Comparison of ENCODE assay signal across 18 cellular contexts in the genomic region with DNA sequence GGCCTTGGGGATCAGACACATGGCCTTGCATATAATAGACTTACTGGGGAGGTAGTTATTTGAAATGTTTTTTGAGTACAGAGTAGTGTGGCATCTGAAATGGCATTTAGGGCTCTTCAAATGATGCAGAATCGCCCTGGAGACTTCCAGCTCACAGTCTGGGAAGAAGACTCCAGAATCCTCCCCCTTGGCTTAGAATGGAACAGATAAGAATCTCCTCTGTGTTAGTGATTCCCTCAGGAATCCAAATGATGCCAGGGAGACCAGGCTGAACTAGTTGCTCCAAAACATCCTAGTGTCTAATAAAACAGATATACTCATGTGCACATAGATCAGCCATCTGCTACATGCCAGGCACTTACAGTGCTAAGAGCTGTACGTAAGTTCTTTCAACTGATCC. TPM values are rescaled to one million over a fixed set of nuclear protein-coding genes. Genes with fewer than 3 reads are reported as not detected.
A peak's percentile ranks its signal among the peaks of the same experiment; 100 is the strongest.
DNase-seq lines count a peak whose midpoint lies in the region; ATAC-seq and TF ChIP-seq lines count a peak whose summit lies in the region.
"Had no signal": no experiment of that assay in that cellular context is flagged by ENCODE, and none has a peak within 500 bp of the region (broad histone marks: within the 10 kb centered on the region; RNA-seq: fewer than 3 reads in every experiment).

No MANE protein-coding gene starts in this region.

- no peak for TF ChIP-seq CTCF in AG10803 (conservative IDR thresholded peaks at IDR 0.05; ENCODE audit: low read length)
- TF ChIP-seq CTCF in GM10248 (IDR thresholded peaks at IDR 0.05; ENCODE audit: control extremely low read depth, extremely low read depth, low read depth, missing control alignments): no peak
- no peak for TF ChIP-seq CTCF in CD4-positive, alpha-beta T cell (IDR thresholded peaks at IDR 0.05)

- no peaks in the 10 kb centered on the region for H3K27me3 ChIP-seq in CD4-positive, alpha-beta T cell (ENCODE audit: control insufficient read depth, insufficient read depth, low read length)

- H3K9me3 ChIP-seq in CD4-positive, alpha-beta T cell (ENCODE audit: control insufficient read depth, low read length): no peaks in the 10 kb centered on the region

- H3K27me3 Mint-ChIP-seq in CD4-positive, alpha-beta T cell: no peaks in the 10 kb centered on the region
- H3K27me3 Mint-ChIP-seq: CD4-positive, alpha-beta memory T cell had no signal

- DNase-seq in AG10803 (ENCODE audit: low read depth) (peak; percentile 18), GM04503 (ENCODE audit: low read depth) (peak; percentile 21), NCI-H2171 (lab: John Stamatoyannopoulos, UW) (peak; percentile 28), GM10248 (ENCODE audit: extremely low spot score) (no peak), activated gamma-delta T cell treated with Interleukin-2 at 50 U/mL for 16 hours (no peak), NCI-H2227 (lab: John Stamatoyannopoulos, UW; ENCODE audit: unreplicated experiment) (no peak)
- no peak for DNase-seq in CD4-positive, alpha-beta T cell
- DNase-seq: AML-193; C1 segment of cervical spinal cord; CD4-positive, alpha-beta memory T cell; DMS79; GF-D8; H7 had no signal

- H3K4me3 Mint-ChIP-seq in CD4-positive, alpha-beta T cell: no peak overlapping the region
- H3K4me3 Mint-ChIP-seq: CD4-positive, alpha-beta memory T cell; GM23338 had no signal

- POLR2A ChIA-PET in GM10248 (lab: Yijun Ruan, JAX): no interaction called here
- POLR2A ChIA-PET in CD4-positive, alpha-beta T cell (lab: Charles Lee): no interaction called here

- H3K4me1 Mint-ChIP-seq in CD4-positive, alpha-beta T cell (ENCODE audit: low read depth): no peaks in the 10 kb centered on the region
- H3K4me1 Mint-ChIP-seq: CD4-positive, alpha-beta memory T cell; GM23338 had no signal

- CTCF ChIA-PET in GM10248 (lab: Yijun Ruan, JAX): interaction anchor here (1.0 kb wide), 1 partner anchor 21 kb away, joined by 3 read pairs; no protein-coding TSS in a partner anchor
- CTCF ChIA-PET in CD4-positive, alpha-beta T cell (lab: Charles Lee): no interaction called here

- H3K9me3 Mint-ChIP-seq in CD4-positive, alpha-beta T cell: no peaks in the 10 kb centered on the region
- H3K9me3 Mint-ChIP-seq: GM23338 had no signal

- intact Hi-C loops in CD4-positive, alpha-beta T cell (cut with DNase I, micrococcal nuclease): no loop called here

- H3K36me3 Mint-ChIP-seq in CD4-positive, alpha-beta T cell (ENCODE audit: low read depth): peaks cover 10% of the 10 kb centered on the region

- H3K27ac ChIP-seq in CD4-positive, alpha-beta T cell (ENCODE audit: low read depth, low read length): no peak overlapping the region
- H3K27ac ChIP-seq: KMS-11 had no signal

- ATAC-seq in SK-N-SH treated with all-trans-retinoic acid at 6 μM for 48 hours: peak; percentile 78
- no peak for ATAC-seq in CD4-positive, alpha-beta T cell (ENCODE audit: poor library complexity)
- ATAC-seq: GM12878, GM23338, HepG2 had no signal

- H3K4me3 ChIP-seq in AG10803 (ENCODE audit: low read length): no peak overlapping the region
- H3K4me3 ChIP-seq: GM12878, GM23338 had no signal

- no peak overlapping the region for H3K27ac Mint-ChIP-seq in CD4-positive, alpha-beta T cell
- H3K27ac Mint-ChIP-seq: CD4-positive, alpha-beta memory T cell; GM23338 had no signal

TF ChIP-seq in SK-N-SH treated with all-trans-retinoic acid at 6 μM for 48 hours, 23 proteins besides CTCF, POLR2A, EP300 and RAD21:
- TF ChIP-seq, protein P1, sequence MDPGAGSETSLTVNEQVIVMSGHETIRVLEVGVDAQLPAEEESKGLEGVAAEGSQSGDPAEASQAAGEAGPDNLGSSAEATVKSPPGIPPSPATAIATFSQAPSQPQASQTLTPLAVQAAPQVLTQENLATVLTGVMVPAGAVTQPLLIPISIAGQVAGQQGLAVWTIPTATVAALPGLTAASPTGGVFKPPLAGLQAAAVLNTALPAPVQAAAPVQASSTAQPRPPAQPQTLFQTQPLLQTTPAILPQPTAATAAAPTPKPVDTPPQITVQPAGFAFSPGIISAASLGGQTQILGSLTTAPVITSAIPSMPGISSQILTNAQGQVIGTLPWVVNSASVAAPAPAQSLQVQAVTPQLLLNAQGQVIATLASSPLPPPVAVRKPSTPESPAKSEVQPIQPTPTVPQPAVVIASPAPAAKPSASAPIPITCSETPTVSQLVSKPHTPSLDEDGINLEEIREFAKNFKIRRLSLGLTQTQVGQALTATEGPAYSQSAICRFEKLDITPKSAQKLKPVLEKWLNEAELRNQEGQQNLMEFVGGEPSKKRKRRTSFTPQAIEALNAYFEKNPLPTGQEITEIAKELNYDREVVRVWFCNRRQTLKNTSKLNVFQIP (CRISPR knock-in tag; IDR thresholded peaks at IDR 0.05; ENCODE audit: borderline replicate concordance, low read depth): no peak
- TF ChIP-seq ZNF8 (CRISPR knock-in tag; IDR thresholded peaks at IDR 0.05) (no peak), ZNF70 (CRISPR knock-in tag; IDR thresholded peaks at IDR 0.05) (no peak), BACH2 (CRISPR knock-in tag; IDR thresholded peaks at IDR 0.05; ENCODE audit: borderline replicate concordance) (no peak), TOX (CRISPR knock-in tag; IDR thresholded peaks at IDR 0.05; ENCODE audit: borderline replicate concordance) (no peak), RARB (CRISPR knock-in tag; IDR thresholded peaks at IDR 0.05) (no peak), SNAI2 (CRISPR knock-in tag; IDR thresholded peaks at IDR 0.05) (no peak), CSDC2 (CRISPR knock-in tag; IDR thresholded peaks at IDR 0.05) (no peak), ZFP30 (CRISPR knock-in tag; IDR thresholded peaks at IDR 0.05) (no peak)
- TF ChIP-seq, protein P2, sequence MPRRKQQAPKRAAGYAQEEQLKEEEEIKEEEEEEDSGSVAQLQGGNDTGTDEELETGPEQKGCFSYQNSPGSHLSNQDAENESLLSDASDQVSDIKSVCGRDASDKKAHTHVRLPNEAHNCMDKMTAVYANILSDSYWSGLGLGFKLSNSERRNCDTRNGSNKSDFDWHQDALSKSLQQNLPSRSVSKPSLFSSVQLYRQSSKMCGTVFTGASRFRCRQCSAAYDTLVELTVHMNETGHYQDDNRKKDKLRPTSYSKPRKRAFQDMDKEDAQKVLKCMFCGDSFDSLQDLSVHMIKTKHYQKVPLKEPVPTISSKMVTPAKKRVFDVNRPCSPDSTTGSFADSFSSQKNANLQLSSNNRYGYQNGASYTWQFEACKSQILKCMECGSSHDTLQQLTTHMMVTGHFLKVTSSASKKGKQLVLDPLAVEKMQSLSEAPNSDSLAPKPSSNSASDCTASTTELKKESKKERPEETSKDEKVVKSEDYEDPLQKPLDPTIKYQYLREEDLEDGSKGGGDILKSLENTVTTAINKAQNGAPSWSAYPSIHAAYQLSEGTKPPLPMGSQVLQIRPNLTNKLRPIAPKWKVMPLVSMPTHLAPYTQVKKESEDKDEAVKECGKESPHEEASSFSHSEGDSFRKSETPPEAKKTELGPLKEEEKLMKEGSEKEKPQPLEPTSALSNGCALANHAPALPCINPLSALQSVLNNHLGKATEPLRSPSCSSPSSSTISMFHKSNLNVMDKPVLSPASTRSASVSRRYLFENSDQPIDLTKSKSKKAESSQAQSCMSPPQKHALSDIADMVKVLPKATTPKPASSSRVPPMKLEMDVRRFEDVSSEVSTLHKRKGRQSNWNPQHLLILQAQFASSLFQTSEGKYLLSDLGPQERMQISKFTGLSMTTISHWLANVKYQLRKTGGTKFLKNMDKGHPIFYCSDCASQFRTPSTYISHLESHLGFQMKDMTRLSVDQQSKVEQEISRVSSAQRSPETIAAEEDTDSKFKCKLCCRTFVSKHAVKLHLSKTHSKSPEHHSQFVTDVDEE (CRISPR knock-in tag; IDR thresholded peaks at IDR 0.05): no peak
TF ChIP-seq in SK-N-SH treated with all-trans-retinoic acid at 6 μM for 48 hours: peak in this region for 0.

RNA-seq across cellular contexts. Expression of a gene that starts 38.6 kb away (rescaled TPM):
- 10 to 100 TPM; 37.7 to 38.1 TPM for total RNA-seq in CD4-positive, alpha-beta T cell

Comparison
In these comparisons a context has a peak if more than half of its experiments do, and no peak if none do; other contexts are left out.
1. DNase-seq: peak in AG10803 (single experiment), GM04503 (single experiment) and NCI-H2171 (single experiment); none in GM10248 (single experiment), CD4-positive, alpha-beta T cell (0 of 10), activated gamma-delta T cell treated with Interleukin-2 at 50 U/mL for 16 hours (single experiment) and NCI-H2227 (single experiment).